19 cellular contexts compared by ENCODE assay signal in genomic region chr4:56727150-56727549, GRCh38. TPM values are rescaled to one million over a fixed set of nuclear protein-coding genes. Genes with fewer than 3 reads are reported as not detected.
DNase-seq lines count a peak whose midpoint lies in the region; TF ChIP-seq lines count a peak whose summit lies in the region.
"Had no signal": no experiment of that assay in that cellular context is flagged by ENCODE, and none has a peak within 500 bp of the region (broad histone marks: within the 10 kb centered on the region; RNA-seq: fewer than 3 reads in every experiment).

No MANE protein-coding gene starts in this region.

- peak; percentile 47 for TF ChIP-seq CTCF in choroid plexus epithelial cell (conservative IDR thresholded peaks at IDR 0.05; ENCODE audit: low read depth, low read length)
- no peak for TF ChIP-seq CTCF in nephron progenitor cell (IDR thresholded peaks at IDR 0.05)
- TF ChIP-seq CTCF in GM13976 (IDR thresholded peaks at IDR 0.05; ENCODE audit: borderline replicate concordance, control extremely low read depth, extremely low read depth, insufficient read depth, missing control alignments): no peak

- peak overlapping the region; percentile 4 for H3K27ac Mint-ChIP-seq in nephron progenitor cell
- H3K27ac Mint-ChIP-seq in activated T-helper 2 cell treated with anti-CD3 and anti-CD28 coated beads, Interferon-gamma antibody, Interleukin-2, Interleukin-4, amounts not matched to agents 10 μg/mL and 5 μg/mL and 100 μg/mL, durations not matched to agents 14 hours and 24 hours and 36 hours: no peak overlapping the region
- H3K27ac Mint-ChIP-seq: activated T-helper 1 cell treated with anti-CD3 and anti-CD28 coated beads, Interleukin-12 subunit alpha, Interleukin-12 subunit beta, Interleukin-2, Interleukin-4 antibody, amounts not matched to agents 30 ng/mL and 10 ng/mL and 1 ng/mL, durations not matched to agents 14 hours and 24 hours and 36 hours had no signal

- H3K27me3 Mint-ChIP-seq in nephron progenitor cell (ENCODE audit: low read depth, poor library complexity): no peaks in the 10 kb centered on the region
- H3K27me3 Mint-ChIP-seq in activated T-helper 2 cell treated with anti-CD3 and anti-CD28 coated beads, Interferon-gamma antibody, Interleukin-2, Interleukin-4, amounts not matched to agents 10 μg/mL and 5 μg/mL and 100 μg/mL, durations not matched to agents 14 hours and 24 hours and 36 hours (ENCODE audit: low read depth): peaks cover 2% of the 10 kb centered on the region

- in situ Hi-C loops in GM13976 (cut with MboI; ENCODE audit: low sequenced_read_pairs, unreplicated experiment): no loop called here

- intact Hi-C loops in activated T-helper 2 cell treated with anti-CD3 and anti-CD28 coated beads, Interferon-gamma antibody, Interleukin-2, Interleukin-4, amounts not matched to agents 10 μg/mL and 5 μg/mL and 100 μg/mL, durations not matched to agents 14 hours and 24 hours and 36 hours (cut with micrococcal nuclease): no loop called here

- peak; percentile 47 for DNase-seq in HCEC 1CT
- peak; percentile 42 for DNase-seq in LHCN-M2 (ENCODE audit: low read depth)
- DNase-seq in choroid plexus epithelial cell (ENCODE audit: low read depth): peak; percentile 72
- no peak for DNase-seq in nephron progenitor cell
- no peak for DNase-seq in activated T-helper 2 cell treated with anti-CD3 and anti-CD28 coated beads, Interferon-gamma antibody, Interleukin-2, Interleukin-4, amounts not matched to agents 10 μg/mL and 5 μg/mL and 100 μg/mL, durations not matched to agents 14 hours and 24 hours and 36 hours (ENCODE audit: low spot score)
- no peak for DNase-seq in GM13976 (ENCODE audit: low spot score)
- DNase-seq in EL: no peak
- DNase-seq: activated CD4-positive, alpha-beta T cell treated with anti-CD3 and anti-CD28 coated beads for 1 hour; AML-193; dermis blood vessel endothelial cell; gastrocnemius medialis; MG63; mucosa of descending colon; NCI-H1436 treated with DMSO at 0.1 percent for 48 hours; NCI-H774; T1000 had no signal

- no peaks in the 10 kb centered on the region for H3K9me3 Mint-ChIP-seq in nephron progenitor cell
- no peaks in the 10 kb centered on the region for H3K9me3 Mint-ChIP-seq in activated T-helper 2 cell treated with anti-CD3 and anti-CD28 coated beads, Interferon-gamma antibody, Interleukin-2, Interleukin-4, amounts not matched to agents 10 μg/mL and 5 μg/mL and 100 μg/mL, durations not matched to agents 14 hours and 24 hours and 36 hours

- H3K36me3 Mint-ChIP-seq in nephron progenitor cell (ENCODE audit: low read depth): no peaks in the 10 kb centered on the region
- H3K36me3 Mint-ChIP-seq in activated T-helper 2 cell treated with anti-CD3 and anti-CD28 coated beads, Interferon-gamma antibody, Interleukin-2, Interleukin-4, amounts not matched to agents 10 μg/mL and 5 μg/mL and 100 μg/mL, durations not matched to agents 14 hours and 24 hours and 36 hours (ENCODE audit: low read depth): no peaks in the 10 kb centered on the region

- peaks cover 24% of the 10 kb centered on the region for H3K4me1 Mint-ChIP-seq in nephron progenitor cell
- H3K4me1 Mint-ChIP-seq in activated T-helper 2 cell treated with anti-CD3 and anti-CD28 coated beads, Interferon-gamma antibody, Interleukin-2, Interleukin-4, amounts not matched to agents 10 μg/mL and 5 μg/mL and 100 μg/mL, durations not matched to agents 14 hours and 24 hours and 36 hours (ENCODE audit: low read depth): peaks cover 11% of the 10 kb centered on the region

- H3K4me3 ChIP-seq in choroid plexus epithelial cell (ENCODE audit: low read depth, low read length): no peak overlapping the region
- H3K4me3 ChIP-seq: gastrocnemius medialis, MG63, mucosa of descending colon, SJSA1, thoracic aorta had no signal

- no peak overlapping the region for H3K4me3 Mint-ChIP-seq in nephron progenitor cell
- no peak overlapping the region for H3K4me3 Mint-ChIP-seq in activated T-helper 2 cell treated with anti-CD3 and anti-CD28 coated beads, Interferon-gamma antibody, Interleukin-2, Interleukin-4, amounts not matched to agents 10 μg/mL and 5 μg/mL and 100 μg/mL, durations not matched to agents 14 hours and 24 hours and 36 hours (ENCODE audit: low read depth)
- H3K4me3 Mint-ChIP-seq: activated T-helper 1 cell treated with anti-CD3 and anti-CD28 coated beads, Interleukin-12 subunit alpha, Interleukin-12 subunit beta, Interleukin-2, Interleukin-4 antibody, amounts not matched to agents 30 ng/mL and 10 ng/mL and 1 ng/mL, durations not matched to agents 14 hours and 24 hours and 36 hours had no signal

RNA-seq across cellular contexts. Expression of gene HOPX, which starts 46.1 kb away (rescaled TPM):
- 0.26 and 0.92 TPM in 2 replicates for total RNA-seq in LHCN-M2 (2014; rRNA removed)
- polyA plus RNA-seq in LHCN-M2 (2012): 0.69 TPM
- 58.8 and 60.2 TPM in 2 replicates for total RNA-seq in activated T-helper 2 cell treated with anti-CD3 and anti-CD28 coated beads, Interferon-gamma antibody, Interleukin-2, Interleukin-4, amounts not matched to agents 10 μg/mL and 5 μg/mL and 100 μg/mL, durations not matched to agents 14 hours and 24 hours and 36 hours

Comparison
In these comparisons a context has a peak if more than half of its experiments do, and no peak if none do; other contexts are left out.
1. DNase-seq: peak in HCEC 1CT (single experiment), LHCN-M2 (single experiment) and choroid plexus epithelial cell (single experiment); none in nephron progenitor cell (single experiment), activated T-helper 2 cell treated with anti-CD3 and anti-CD28 coated beads, Interferon-gamma antibody, Interleukin-2, Interleukin-4, amounts not matched to agents 10 μg/mL and 5 μg/mL and 100 μg/mL, durations not matched to agents 14 hours and 24 hours and 36 hours (single experiment), GM13976 (single experiment) and EL (single experiment).
2. RNA of gene HOPX, which starts 46.1 kb away (total RNA-seq): 58.8 to 60.2 TPM in activated T-helper 2 cell treated with anti-CD3 and anti-CD28 coated beads, Interferon-gamma antibody, Interleukin-2, Interleukin-4, amounts not matched to agents 10 μg/mL and 5 μg/mL and 100 μg/mL, durations not matched to agents 14 hours and 24 hours and 36 hours; 0.26 to 0.92 TPM in LHCN-M2; every median in the first group is over 10 times any median in the second.